31 cellular contexts compared by ENCODE assay signal in genomic region chr13:38255600-38255999, GRCh38.
"Had no signal": no experiment of that assay in that cellular context is flagged by ENCODE, and none has a peak within 500 bp of the region (broad histone marks: within the 10 kb centered on the region; RNA-seq: fewer than 3 reads in every experiment).

No MANE protein-coding gene starts in this region.

- H3K4me1 ChIP-seq: Peyer's patch, SJSA1 had no signal

- H3K4me3 Mint-ChIP-seq: activated CD4-positive, alpha-beta T cell treated with anti-CD3 and anti-CD28 coated beads, Interleukin-2, amount 10 ng/mL, durations not matched to agents 24 days and 14 days; activated CD8-positive, alpha-beta T cell treated with anti-CD3 and anti-CD28 coated beads for 36 hours; activated naive CD8-positive, alpha-beta T cell treated with anti-CD3 and anti-CD28 coated beads for 36 hours; activated T-cell treated with anti-CD3 and anti-CD28 coated beads, Interleukin-2, amount 50 U/mL, for 72 hours; activated T-helper 17 cell treated with anti-CD3 and anti-CD28 coated beads, Interleukin-2, amount 50 U/mL, for 72 hours; T-helper 1 cell treated with Interleukin-12 subunit alpha and Interleukin-12 subunit beta and Interleukin-4 antibody, amounts not matched to agents 30 μg/mL and 1 μg/mL, for 36 hours; T-helper 2 cell treated with Interferon-gamma antibody and Interleukin-4, amounts not matched to agents 5 μg/mL and 100 μg/mL, for 36 hours had no signal

- FAIRE-seq: TTC549 had no signal

- H3K4me2 ChIP-seq: SK-N-SH had no signal

- H3K9ac ChIP-seq: SK-N-SH had no signal

- H3K36me3 Mint-ChIP-seq: activated naive CD8-positive, alpha-beta T cell treated with anti-CD3 and anti-CD28 coated beads for 36 hours had no signal

- ATAC-seq: activated CD8-positive, alpha-beta T cell treated with anti-CD3 and anti-CD28 coated beads for 36 hours; activated T-cell treated with anti-CD3 and anti-CD28 coated beads, Interleukin-2, amount 50 U/mL, for 72 hours; activated T-helper 17 cell treated with anti-CD3 and anti-CD28 coated beads, Interleukin-2, amount 50 U/mL, for 72 hours; PC-3 had no signal

- H3K9me3 ChIP-seq: Peyer's patch, SJSA1, SK-N-SH had no signal

- H3K36me3 ChIP-seq: brain microvascular endothelial cell, Peyer's patch, SJSA1 had no signal

- H3K4me1 Mint-ChIP-seq: activated CD4-positive, alpha-beta T cell treated with anti-CD3 and anti-CD28 coated beads, Interleukin-2, amount 10 ng/mL, durations not matched to agents 24 days and 14 days; activated naive CD8-positive, alpha-beta T cell treated with anti-CD3 and anti-CD28 coated beads for 36 hours; activated T-helper 17 cell treated with anti-CD3 and anti-CD28 coated beads, Interleukin-2, amount 50 U/mL, for 72 hours had no signal

- H3K27ac ChIP-seq: brain microvascular endothelial cell, Peyer's patch, SJSA1 had no signal

- DNase-seq: activated CD4-positive, alpha-beta T cell treated with anti-CD3 and anti-CD28 coated beads, Interleukin-2, amount 10 ng/mL, durations not matched to agents 24 days and 14 days; activated CD4-positive, alpha-beta T cell treated with anti-CD3 and anti-CD28 coated beads, Interleukin-2, amount 50 U/mL, for 4 hours; activated CD8-positive, alpha-beta T cell treated with anti-CD3 and anti-CD28 coated beads for 36 hours; activated effector memory CD4-positive, alpha-beta T cell treated with anti-CD3 and anti-CD28 coated beads, Interleukin-2, amount 50 U/mL, for 16 hours; activated naive CD4-positive, alpha-beta T cell; activated naive CD4-positive, alpha-beta T cell treated with anti-CD3 and anti-CD28 coated beads, Interleukin-2, amount 50 U/mL, for 16 hours; activated naive CD8-positive, alpha-beta T cell treated with anti-CD3 and anti-CD28 coated beads for 36 hours; activated T-cell treated with anti-CD3 and anti-CD28 coated beads, Interleukin-2, amount 50 U/mL, for 1 hour; activated T-cell treated with anti-CD3 and anti-CD28 coated beads, Interleukin-2, amount 50 U/mL, for 72 hours; amniotic stem cell; aorta; brain microvascular endothelial cell; MV-4-11; NCI-H1092; NCI-H1436 treated with DMSO at 0.1 percent for 48 hours; NCI-H1694 treated with DMSO at 0.1 percent for 48 hours; NCI-H2029; NCI-H345; NCI-H524 treated with DMSO at 0.1 percent for 48 hours; NCI-H748 treated with DMSO at 0.1 percent for 48 hours; NK-92 treated with Interleukin-12 subunit alpha and Interleukin-12 subunit beta, amount 100 ng/mL, for 24 hours; PC-3; Peyer's patch; RPMI8226; SHP77 treated with DMSO at 0.1 percent for 48 hours; SK-N-SH had no signal

- H3K27me3 ChIP-seq: brain microvascular endothelial cell, Peyer's patch, SJSA1 had no signal

- H3K9me2 ChIP-seq: SK-N-SH had no signal

- H3K27ac Mint-ChIP-seq: activated CD4-positive, alpha-beta T cell treated with anti-CD3 and anti-CD28 coated beads, Interleukin-2, amount 10 ng/mL, durations not matched to agents 24 days and 14 days; activated CD8-positive, alpha-beta T cell treated with anti-CD3 and anti-CD28 coated beads for 36 hours; activated naive CD8-positive, alpha-beta T cell treated with anti-CD3 and anti-CD28 coated beads for 36 hours; activated T-helper 17 cell treated with anti-CD3 and anti-CD28 coated beads, Interleukin-2, amount 50 U/mL, for 72 hours; T-helper 1 cell treated with Interleukin-12 subunit alpha and Interleukin-12 subunit beta and Interleukin-4 antibody, amounts not matched to agents 30 μg/mL and 1 μg/mL, for 36 hours; T-helper 2 cell treated with Interferon-gamma antibody and Interleukin-4, amounts not matched to agents 5 μg/mL and 100 μg/mL, for 36 hours had no signal

- H3K27me3 Mint-ChIP-seq: activated CD4-positive, alpha-beta T cell treated with anti-CD3 and anti-CD28 coated beads, Interleukin-2, amount 10 ng/mL, durations not matched to agents 24 days and 14 days; activated CD8-positive, alpha-beta T cell treated with anti-CD3 and anti-CD28 coated beads for 36 hours; activated naive CD8-positive, alpha-beta T cell treated with anti-CD3 and anti-CD28 coated beads for 36 hours; activated T-helper 17 cell treated with anti-CD3 and anti-CD28 coated beads, Interleukin-2, amount 50 U/mL, for 72 hours had no signal

- H3K9me3 Mint-ChIP-seq: activated CD4-positive, alpha-beta T cell treated with anti-CD3 and anti-CD28 coated beads, Interleukin-2, amount 10 ng/mL, durations not matched to agents 24 days and 14 days; activated naive CD8-positive, alpha-beta T cell treated with anti-CD3 and anti-CD28 coated beads for 36 hours; activated T-cell treated with anti-CD3 and anti-CD28 coated beads, Interleukin-2, amount 50 U/mL, for 72 hours; T-helper 1 cell treated with Interleukin-12 subunit alpha and Interleukin-12 subunit beta and Interleukin-4 antibody, amounts not matched to agents 30 μg/mL and 1 μg/mL, for 36 hours; T-helper 2 cell treated with Interferon-gamma antibody and Interleukin-4, amounts not matched to agents 5 μg/mL and 100 μg/mL, for 36 hours had no signal

- H3K4me3 ChIP-seq: Peyer's patch, SJSA1 had no signal
